29 cellular contexts compared by ENCODE assay signal in the genomic region with DNA sequence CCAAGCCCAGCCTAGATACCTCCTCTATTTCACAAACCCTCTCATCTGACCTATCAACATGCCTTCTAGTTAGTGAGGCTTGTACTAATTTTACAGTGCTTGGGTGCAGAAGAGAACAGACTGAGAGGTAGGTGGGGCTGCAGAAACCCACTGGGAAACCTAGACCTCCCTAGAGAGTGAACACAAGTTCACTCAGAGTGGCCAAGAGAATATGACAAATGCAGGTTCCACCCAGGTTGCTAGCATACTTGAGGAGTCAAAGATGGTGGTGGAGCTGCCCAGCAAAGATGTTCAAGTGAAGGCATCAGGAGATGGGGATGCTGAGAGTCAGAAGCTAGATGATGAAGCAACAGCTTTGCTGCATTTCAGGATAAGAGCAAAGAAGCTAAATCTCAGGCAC.
DNase-seq lines count a peak whose midpoint lies in the region; TF ChIP-seq lines count a peak whose summit lies in the region.
"Had no signal": no experiment of that assay in that cellular context is flagged by ENCODE, and none has a peak within 500 bp of the region (broad histone marks: within the 10 kb centered on the region; RNA-seq: fewer than 3 reads in every experiment).

No MANE protein-coding gene starts in this region.

- no peaks in the 10 kb centered on the region for H3K79me1 ChIP-seq in mesendoderm (ENCODE audit: low read length)

- intact Hi-C loops in esophagus muscularis mucosa (cut with DNase I): no loop called here

- TF ChIP-seq POLR2A in esophagus muscularis mucosa (IDR thresholded peaks at IDR 0.05; ENCODE audit: low read depth): no peak

- H4K8ac ChIP-seq in mesendoderm (ENCODE audit: low read depth, low read length): no peak overlapping the region

- H3K4me2 ChIP-seq in Karpas-422 (ENCODE audit: low read depth, low read length, poor library complexity, severe bottlenecking): no peak overlapping the region
- no peak overlapping the region for H3K4me2 ChIP-seq in mesendoderm (ENCODE audit: low read length)
- H3K4me2 ChIP-seq: A549; BLaER1; BLaER1 treated with 17β-estradiol and CSF1 and Interleukin-3, amounts not matched to agents 10 nM and 100 nM had no signal

- H3K4me3 ChIP-seq in Karpas-422 (ENCODE audit: low read length) (no peak overlapping the region), esophagus muscularis mucosa (no peak overlapping the region), mesendoderm (ENCODE audit: low read length) (no peak overlapping the region)
- H3K4me3 ChIP-seq: A549; BLaER1; BLaER1 treated with 17β-estradiol and CSF1 and Interleukin-3, amounts not matched to agents 10 nM and 100 nM had no signal

- no peaks in the 10 kb centered on the region for H3K9me3 ChIP-seq in Karpas-422 (ENCODE audit: low read length)
- H3K9me3 ChIP-seq in esophagus muscularis mucosa: no peaks in the 10 kb centered on the region
- H3K9me3 ChIP-seq: A549; BE2C; BLaER1; BLaER1 treated with 17β-estradiol and CSF1 and Interleukin-3, amounts not matched to agents 10 nM and 100 nM; Caco-2 had no signal

- H3K27ac ChIP-seq in Karpas-422 (ENCODE audit: low read length) (peak overlapping the region; percentile 71), esophagus muscularis mucosa (replicated peaks in 1 of 4) (no peak overlapping the region), caudate nucleus (ENCODE audit: low read depth, low read length) (no peak overlapping the region), mesendoderm (ENCODE audit: low read depth, low read length) (no peak overlapping the region)
- H3K27ac ChIP-seq: 22Rv1; A549; BLaER1; BLaER1 treated with 17β-estradiol and CSF1 and Interleukin-3, amounts not matched to agents 10 nM and 100 nM; C4-2B had no signal

- H4K20me1 ChIP-seq in Karpas-422 (ENCODE audit: insufficient read depth, low read depth, low read length): no peaks in the 10 kb centered on the region
- H4K20me1 ChIP-seq: BLaER1; BLaER1 treated with 17β-estradiol and CSF1 and Interleukin-3, amounts not matched to agents 10 nM and 100 nM had no signal

- H4K5ac ChIP-seq in mesendoderm (ENCODE audit: low read length): no peak overlapping the region

- no peak overlapping the region for H2BK120ac ChIP-seq in mesendoderm (ENCODE audit: low read depth, low read length)

- H3K4ac ChIP-seq in mesendoderm (ENCODE audit: low read depth, low read length): no peak overlapping the region

- H3K23ac ChIP-seq in mesendoderm (ENCODE audit: low read length): no peak overlapping the region

- no peak overlapping the region for H2BK5ac ChIP-seq in mesendoderm (ENCODE audit: low read length)

- H3K9ac ChIP-seq in Karpas-422 (ENCODE audit: low read length) (no peak overlapping the region), mesendoderm (ENCODE audit: low read length) (no peak overlapping the region)
- H3K9ac ChIP-seq: BLaER1; BLaER1 treated with 17β-estradiol and CSF1 and Interleukin-3, amounts not matched to agents 10 nM and 100 nM had no signal

- H3K9me2 ChIP-seq in Karpas-422 (replicated peaks; ENCODE audit: insufficient read depth, low read length): no peaks in the 10 kb centered on the region

- peaks cover 11% of the 10 kb centered on the region; the same call in 1 of the 2 replicates for H3K36me3 ChIP-seq in Karpas-422 (ENCODE audit: insufficient read depth, low read length)
- no peaks in the 10 kb centered on the region for H3K36me3 ChIP-seq in esophagus muscularis mucosa
- no peaks in the 10 kb centered on the region for H3K36me3 ChIP-seq in mesendoderm (ENCODE audit: control insufficient read depth, insufficient read depth, low read length)
- H3K36me3 ChIP-seq: BE2C; BLaER1; BLaER1 treated with 17β-estradiol and CSF1 and Interleukin-3, amounts not matched to agents 10 nM and 100 nM had no signal

- H2BK15ac ChIP-seq in mesendoderm (replicated peaks; ENCODE audit: low read depth): no peak overlapping the region

- H3K18ac ChIP-seq in mesendoderm (ENCODE audit: low read length): no peak overlapping the region

- no peak overlapping the region for H2AFZ ChIP-seq in Karpas-422 (ENCODE audit: low read length)

- H2AK5ac ChIP-seq in mesendoderm (ENCODE audit: low read length): no peak overlapping the region

- H3K4me1 ChIP-seq in Karpas-422 (ENCODE audit: low read length) (peaks cover 68% of the 10 kb centered on the region), esophagus muscularis mucosa (no peaks in the 10 kb centered on the region), mesendoderm (ENCODE audit: control insufficient read depth, low read depth, low read length) (no peaks in the 10 kb centered on the region)
- H3K4me1 ChIP-seq: A549; BE2C; BLaER1; BLaER1 treated with 17β-estradiol and CSF1 and Interleukin-3, amounts not matched to agents 10 nM and 100 nM; Caco-2 had no signal

- H3K27me3 ChIP-seq in Karpas-422 (ENCODE audit: low read length): no peaks in the 10 kb centered on the region
- H3K27me3 ChIP-seq in esophagus muscularis mucosa: no peaks in the 10 kb centered on the region
- no peaks in the 10 kb centered on the region for H3K27me3 ChIP-seq in mesendoderm (ENCODE audit: insufficient read depth, low read length, poor library complexity)
- H3K27me3 ChIP-seq: BE2C; BLaER1; BLaER1 treated with 17β-estradiol and CSF1 and Interleukin-3, amounts not matched to agents 10 nM and 100 nM had no signal

- no peak for TF ChIP-seq CTCF in esophagus muscularis mucosa (IDR thresholded peaks at IDR 0.05)

- TF ChIP-seq EP300 in esophagus muscularis mucosa (IDR thresholded peaks at IDR 0.05): no peak

- DNase-seq in Karpas-422 (peak; percentile 63), esophagus muscularis mucosa (ENCODE audit: extremely low spot score) (peak; percentile 70), caudate nucleus (lab: John Stamatoyannopoulos, UW) (no peak), mesendoderm (no peak)
- DNase-seq: 8988T; ACHN; AML-193; BE2C; C1 segment of cervical spinal cord; Caco-2; Calu3; CD4-positive, alpha-beta memory T cell; CD4-positive, alpha-beta T cell; CD4-positive, CD25-positive, alpha-beta regulatory T cell; CD8-positive, alpha-beta memory T cell; CD8-positive, alpha-beta T cell; COR-L47; DMS 273 treated with DMSO at 0.1 percent for 48 hours; DMS153; DMS53; DMS79; DMS79 treated with DMSO at 0.1 percent for 48 hours; DND-41; EL had no signal

- H3K79me2 ChIP-seq in Karpas-422 (ENCODE audit: low read length) (no peaks in the 10 kb centered on the region), mesendoderm (ENCODE audit: control insufficient read depth, insufficient read depth, low read length) (no peaks in the 10 kb centered on the region)

- H3K56ac ChIP-seq in mesendoderm (ENCODE audit: low read length): no peak overlapping the region

Comparison
In these comparisons a context has a peak if more than half of its experiments do, and no peak if none do; other contexts are left out.
1. DNase-seq: peak in Karpas-422 (single experiment) and esophagus muscularis mucosa (single experiment); none in caudate nucleus (0 of 61) and mesendoderm (single experiment).